Comparison of ENCODE assay signal across 8 cellular contexts in genomic region chr11:111765320-111765983, GRCh38. TPM values are rescaled to one million over a fixed set of nuclear protein-coding genes. Genes with fewer than 3 reads are reported as not detected.
DNase-seq lines count a peak whose midpoint lies in the region; ATAC-seq and TF ChIP-seq lines count a peak whose summit lies in the region.

No MANE protein-coding gene starts in this region.

- H3K27ac ChIP-seq in heart right ventricle: peak overlapping the region; percentile 37 to 92 (median 86)
- H3K27ac ChIP-seq in prostate gland: peak overlapping the region; percentile 87 to 93

- TF ChIP-seq POLR2A in prostate gland (IDR thresholded peaks at IDR 0.05): no peak

- POLR2A ChIA-PET in activated CD4-positive, alpha-beta memory T cell treated with anti-CD3 and anti-CD28 coated beads for 36 hours (lab: Charles Lee): interaction anchor here (0.6 to 1.1 kb wide), 3 partner anchors 32 to 353 kb away, joined by 3 to 4 read pairs (median 3); partner anchors contain the start of gene SIK2

- TF ChIP-seq CTCF in BE2C (IDR thresholded peaks at IDR 0.05; ENCODE audit: low read depth, low read length): no peak
- no peak for TF ChIP-seq CTCF in heart right ventricle (IDR thresholded peaks at IDR 0.05)
- no peak for TF ChIP-seq CTCF in prostate gland (IDR thresholded peaks at IDR 0.05)

- peaks cover 38% of the 10 kb centered on the region for H3K36me3 Mint-ChIP-seq in activated CD4-positive, alpha-beta memory T cell treated with anti-CD3 and anti-CD28 coated beads for 36 hours

- H3K4me3 Mint-ChIP-seq in activated CD4-positive, alpha-beta memory T cell treated with anti-CD3 and anti-CD28 coated beads for 36 hours: peak overlapping the region; percentile 100

- peak overlapping the region; percentile 74 for H3K27ac Mint-ChIP-seq in activated CD4-positive, alpha-beta memory T cell treated with anti-CD3 and anti-CD28 coated beads for 36 hours

- 3 to 5% methylated on average over 28 of the region's 28 CpGs for WGBS in heart right ventricle, 2 donors
- WGBS in prostate gland: 1% methylated on average over 28 of the region's 28 CpGs

- intact Hi-C loops in activated CD4-positive, alpha-beta memory T cell treated with anti-CD3 and anti-CD28 coated beads for 36 hours (cut with micrococcal nuclease): loop anchor here (10.0 kb wide), 1 partner anchor 319 kb away; the partner anchor contains the start of genes SDHD and TIMM8B
- intact Hi-C loops in heart right ventricle (cut with DNase I): loop anchor here in 2 of 10 donors (5.0 kb wide), 1 partner anchor 33 kb away; no protein-coding TSS in a partner anchor
- intact Hi-C loops in prostate gland (cut with DNase I): loop anchor here (5.0 kb wide), 1 partner anchor 77 kb away; no protein-coding TSS in a partner anchor

- no peaks in the 10 kb centered on the region for H3K9me3 ChIP-seq in BE2C
- no peaks in the 10 kb centered on the region for H3K9me3 ChIP-seq in heart right ventricle
- no peaks in the 10 kb centered on the region for H3K9me3 ChIP-seq in prostate gland

- H3K9me3 Mint-ChIP-seq in activated CD4-positive, alpha-beta memory T cell treated with anti-CD3 and anti-CD28 coated beads for 36 hours: no peaks in the 10 kb centered on the region

- H3K4me1 Mint-ChIP-seq in activated CD4-positive, alpha-beta memory T cell treated with anti-CD3 and anti-CD28 coated beads for 36 hours (ENCODE audit: low read depth): peaks cover 34% of the 10 kb centered on the region

- H3K36me3 ChIP-seq in BE2C (peaks cover 26% of the 10 kb centered on the region), heart right ventricle (peaks cover 0 to 46% (median 18%) of the 10 kb centered on the region in 9 donors), prostate gland (no peaks in the 10 kb centered on the region)

- no peak for DNase-seq in BE2C
- DNase-seq in activated CD4-positive, alpha-beta memory T cell treated with anti-CD3 and anti-CD28 coated beads for 36 hours: no peak
- peak in 1 of 2 donors; percentile 28 for DNase-seq in heart right ventricle
- peak; percentile 14 for DNase-seq in prostate gland (ENCODE audit: low spot score)
- DNase-seq in NCI-H748 treated with DMSO at 0.1 percent for 48 hours (lab: John Stamatoyannopoulos, UW): no peak
- no peak for DNase-seq in GM19240 (ENCODE audit: insufficient read length, low spot score)

- H3K4me1 ChIP-seq in BE2C (peaks cover 3% of the 10 kb centered on the region), heart right ventricle (peaks cover 2 to 49% (median 28%) of the 10 kb centered on the region in 9 donors), prostate gland (replicated peaks) (no peaks in the 10 kb centered on the region)

- CTCF ChIA-PET in activated CD4-positive, alpha-beta memory T cell treated with anti-CD3 and anti-CD28 coated beads for 36 hours (lab: Charles Lee): interaction anchor here (0.9 to 3.5 kb wide), 11 partner anchors 8 to 179 kb away, joined by 3 to 39 read pairs (median 4); partner anchors contain the start of genes ALG9 and SIK2

- ATAC-seq in GM19023 (IDR thresholded peaks at IDR 0.05; ENCODE audit: unreplicated experiment) (peak; percentile 4), HG03196 (IDR thresholded peaks at IDR 0.05; ENCODE audit: unreplicated experiment) (peak; percentile 21), heart right ventricle (peak in 7 of 8 donors; percentile 26 to 70 (median 56))

- H3K27me3 ChIP-seq in BE2C: no peaks in the 10 kb centered on the region
- no peaks in the 10 kb centered on the region for H3K27me3 ChIP-seq in heart right ventricle
- H3K27me3 ChIP-seq in prostate gland (replicated peaks; ENCODE audit: insufficient read depth): no peaks in the 10 kb centered on the region

- no peaks in the 10 kb centered on the region for H3K27me3 Mint-ChIP-seq in activated CD4-positive, alpha-beta memory T cell treated with anti-CD3 and anti-CD28 coated beads for 36 hours

- H3K4me3 ChIP-seq in BE2C (ENCODE audit: low read depth, low read length) (peak overlapping the region; percentile 88), heart right ventricle (peak overlapping the region; percentile 68 to 97 (median 84)), prostate gland (peak overlapping the region; percentile 64 to 91)

RNA-seq across cellular contexts. Expression of gene PPP2R1B, which starts 0.7 kb away (rescaled TPM):
- 13.3 TPM for polyA plus RNA-seq in BE2C (2012; ENCODE audit: insufficient read depth, insufficient read length, low read depth)
- total RNA-seq in activated CD4-positive, alpha-beta memory T cell treated with anti-CD3 and anti-CD28 coated beads for 36 hours: 10 to 100 TPM; 49.4 to 51.1 TPM
- total RNA-seq in heart right ventricle: 10 to 100 TPM in 7 of 10 donors, 1 to 10 TPM in 3; 8.4 to 16.8 (median 11.4) TPM
- 1 to 10 TPM; 5.8 to 5.9 TPM for polyA plus RNA-seq in heart right ventricle
- 10 to 100 TPM; 15.4 to 41.4 TPM for total RNA-seq in prostate gland

Comparison
In these comparisons a context has a peak if more than half of its experiments do, and no peak if none do; other contexts are left out.
1. ATAC-seq: peak in every context shown above with its lines; median percentile 56 in heart right ventricle; 21 in HG03196; 4 in GM19023.